1 cellular context compared by ENCODE assay signal in the genomic region with DNA sequence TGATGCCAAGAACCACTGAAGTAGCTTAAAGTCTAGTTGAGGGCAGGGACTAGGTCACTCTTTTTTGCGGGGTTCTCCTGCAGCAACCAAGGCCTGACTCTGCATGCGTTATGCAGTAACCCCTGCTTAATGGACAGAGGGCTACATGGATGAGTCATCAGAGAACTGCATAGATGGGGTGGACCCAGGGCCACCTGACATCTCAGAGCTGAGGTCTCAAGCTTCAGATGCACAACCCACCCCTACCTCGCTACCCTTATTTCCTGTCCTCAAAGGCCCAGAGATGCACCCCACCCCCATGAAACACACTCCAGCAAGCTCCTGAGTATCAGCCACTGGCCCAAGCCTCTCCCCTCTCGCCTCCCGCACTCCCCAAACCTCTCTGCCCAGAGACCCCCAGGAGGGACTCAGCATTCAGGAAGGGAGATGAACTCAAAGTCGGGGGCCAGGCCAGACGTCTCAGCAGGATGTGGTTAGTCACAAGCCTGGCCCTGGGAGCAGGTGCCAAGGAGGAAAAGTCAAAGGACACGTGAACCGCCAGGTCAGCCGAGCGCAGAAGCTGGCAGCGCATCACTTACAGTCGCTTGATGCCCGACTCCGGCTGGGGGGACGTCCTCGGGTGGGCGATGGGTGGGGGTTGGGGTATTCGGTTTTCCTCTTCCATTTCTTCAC.
TF ChIP-seq lines count a peak whose summit lies in the region.

No MANE protein-coding gene starts in this region.

TF ChIP-seq in K562, 482 proteins besides CTCF, POLR2A, EP300 and RAD21:
- TF ChIP-seq ATF3 (IDR thresholded peaks at IDR 0.05), result peak; percentile 20; the same call in 1 of the 2 replicates
- TF ChIP-seq ATF3 (CRISPR knock-in tag; conservative IDR thresholded peaks at IDR 0.05), result no peak
- TF ChIP-seq ZNF212 (CRISPR knock-in tag; IDR thresholded peaks at IDR 0.05), result no peak
